In the genomic region with DNA sequence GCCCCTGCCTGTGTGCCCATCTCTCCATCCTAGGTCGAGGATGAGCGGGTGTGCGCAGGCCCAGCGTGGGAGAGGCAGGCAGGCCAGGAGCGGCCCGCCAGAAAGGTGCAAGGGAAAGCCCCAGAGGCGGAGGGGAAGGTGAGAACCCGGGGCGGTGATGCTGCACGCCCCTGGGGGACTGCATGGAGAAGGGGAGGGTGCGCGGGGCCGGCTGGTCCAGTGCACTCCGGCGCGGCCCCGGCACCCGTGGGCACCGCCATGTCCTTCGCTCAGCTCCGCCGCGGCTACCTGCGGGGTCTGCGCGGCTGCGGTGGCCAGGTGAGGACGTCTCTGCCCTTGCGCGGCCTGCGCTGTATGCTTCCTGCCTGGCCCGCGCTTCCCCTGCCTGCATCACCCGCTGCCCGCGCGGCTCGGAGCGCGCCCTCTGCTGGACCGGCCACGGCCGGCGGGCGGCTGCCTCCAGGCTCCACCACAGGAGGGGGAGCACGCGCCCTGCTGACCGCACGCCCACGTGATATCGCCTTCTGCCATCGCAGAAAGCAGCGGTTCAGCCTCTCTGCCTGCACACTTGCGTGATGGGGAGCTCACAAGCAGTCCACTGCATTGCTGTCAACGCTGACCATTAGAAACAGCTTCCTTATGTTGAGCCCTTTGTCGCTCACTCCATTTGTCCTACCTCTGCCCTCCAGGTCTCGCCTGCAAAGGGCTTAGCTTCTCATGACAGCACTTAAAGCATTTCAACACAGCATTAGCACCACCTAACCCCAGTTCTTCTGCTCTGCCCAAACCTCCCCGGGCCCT, we compare ENCODE assay signal across 1 cellular context.
A peak's percentile ranks its signal among the peaks of the same experiment; 100 is the strongest.
TF ChIP-seq lines count a peak whose summit lies in the region.

No MANE protein-coding gene starts in this region.

TF ChIP-seq in GM12878, 131 proteins besides CTCF, POLR2A, EP300 and RAD21 (continued from another document and continues in another):
- TF ChIP-seq, protein P1, sequence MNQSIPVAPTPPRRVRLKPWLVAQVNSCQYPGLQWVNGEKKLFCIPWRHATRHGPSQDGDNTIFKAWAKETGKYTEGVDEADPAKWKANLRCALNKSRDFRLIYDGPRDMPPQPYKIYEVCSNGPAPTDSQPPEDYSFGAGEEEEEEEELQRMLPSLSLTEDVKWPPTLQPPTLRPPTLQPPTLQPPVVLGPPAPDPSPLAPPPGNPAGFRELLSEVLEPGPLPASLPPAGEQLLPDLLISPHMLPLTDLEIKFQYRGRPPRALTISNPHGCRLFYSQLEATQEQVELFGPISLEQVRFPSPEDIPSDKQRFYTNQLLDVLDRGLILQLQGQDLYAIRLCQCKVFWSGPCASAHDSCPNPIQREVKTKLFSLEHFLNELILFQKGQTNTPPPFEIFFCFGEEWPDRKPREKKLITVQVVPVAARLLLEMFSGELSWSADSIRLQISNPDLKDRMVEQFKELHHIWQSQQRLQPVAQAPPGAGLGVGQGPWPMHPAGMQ (IDR thresholded peaks at IDR 0.05; ENCODE audit: borderline replicate concordance), result no peak
- no peak for TF ChIP-seq RCOR1 (conservative IDR thresholded peaks at IDR 0.05; ENCODE audit: low read depth, low read length)
- TF ChIP-seq ZNF207 (IDR thresholded peaks at IDR 0.05; ENCODE audit: borderline replicate concordance), result no peak
- TF ChIP-seq, protein P2, sequence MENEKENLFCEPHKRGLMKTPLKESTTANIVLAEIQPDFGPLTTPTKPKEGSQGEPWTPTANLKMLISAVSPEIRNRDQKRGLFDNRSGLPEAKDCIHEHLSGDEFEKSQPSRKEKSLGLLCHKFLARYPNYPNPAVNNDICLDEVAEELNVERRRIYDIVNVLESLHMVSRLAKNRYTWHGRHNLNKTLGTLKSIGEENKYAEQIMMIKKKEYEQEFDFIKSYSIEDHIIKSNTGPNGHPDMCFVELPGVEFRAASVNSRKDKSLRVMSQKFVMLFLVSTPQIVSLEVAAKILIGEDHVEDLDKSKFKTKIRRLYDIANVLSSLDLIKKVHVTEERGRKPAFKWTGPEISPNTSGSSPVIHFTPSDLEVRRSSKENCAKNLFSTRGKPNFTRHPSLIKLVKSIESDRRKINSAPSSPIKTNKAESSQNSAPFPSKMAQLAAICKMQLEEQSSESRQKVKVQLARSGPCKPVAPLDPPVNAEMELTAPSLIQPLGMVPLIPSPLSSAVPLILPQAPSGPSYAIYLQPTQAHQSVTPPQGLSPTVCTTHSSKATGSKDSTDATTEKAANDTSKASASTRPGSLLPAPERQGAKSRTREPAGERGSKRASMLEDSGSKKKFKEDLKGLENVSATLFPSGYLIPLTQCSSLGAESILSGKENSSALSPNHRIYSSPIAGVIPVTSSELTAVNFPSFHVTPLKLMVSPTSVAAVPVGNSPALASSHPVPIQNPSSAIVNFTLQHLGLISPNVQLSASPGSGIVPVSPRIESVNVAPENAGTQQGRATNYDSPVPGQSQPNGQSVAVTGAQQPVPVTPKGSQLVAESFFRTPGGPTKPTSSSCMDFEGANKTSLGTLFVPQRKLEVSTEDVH (IDR thresholded peaks at IDR 0.05; ENCODE audit: low read depth, partially characterized antibody), result no peak
- TF ChIP-seq FOXK2 (IDR thresholded peaks at IDR 0.05), result no peak
- no peak for TF ChIP-seq RBBP5 (conservative IDR thresholded peaks at IDR 0.05)
- TF ChIP-seq ZBTB33 (IDR thresholded peaks at IDR 0.05), result no peak; the same call in 1 of the 2 replicates
- TF ChIP-seq NR2F1 (conservative IDR thresholded peaks at IDR 0.05), result peak; percentile 50; the same call in 1 of the 2 replicates
- TF ChIP-seq HDAC6 (IDR thresholded peaks at IDR 0.05; ENCODE audit: unreplicated experiment), result no peak
- TF ChIP-seq, protein P3, sequence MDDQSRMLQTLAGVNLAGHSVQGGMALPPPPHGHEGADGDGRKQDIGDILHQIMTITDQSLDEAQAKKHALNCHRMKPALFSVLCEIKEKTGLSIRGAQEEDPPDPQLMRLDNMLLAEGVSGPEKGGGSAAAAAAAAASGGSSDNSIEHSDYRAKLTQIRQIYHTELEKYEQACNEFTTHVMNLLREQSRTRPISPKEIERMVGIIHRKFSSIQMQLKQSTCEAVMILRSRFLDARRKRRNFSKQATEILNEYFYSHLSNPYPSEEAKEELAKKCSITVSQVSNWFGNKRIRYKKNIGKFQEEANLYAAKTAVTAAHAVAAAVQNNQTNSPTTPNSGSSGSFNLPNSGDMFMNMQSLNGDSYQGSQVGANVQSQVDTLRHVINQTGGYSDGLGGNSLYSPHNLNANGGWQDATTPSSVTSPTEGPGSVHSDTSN (IDR thresholded peaks at IDR 0.05; ENCODE audit: insufficient replicate concordance, low read depth, low read length), result no peak
- TF ChIP-seq ZNF24 (IDR thresholded peaks at IDR 0.05), result no peak
- TF ChIP-seq WRNIP1 (IDR thresholded peaks at IDR 0.05; ENCODE audit: borderline replicate concordance, low read depth, low read length), result no peak
- TF ChIP-seq IKZF1 (conservative IDR thresholded peaks at IDR 0.05), result peak; percentile 68
- TF ChIP-seq, protein P4, sequence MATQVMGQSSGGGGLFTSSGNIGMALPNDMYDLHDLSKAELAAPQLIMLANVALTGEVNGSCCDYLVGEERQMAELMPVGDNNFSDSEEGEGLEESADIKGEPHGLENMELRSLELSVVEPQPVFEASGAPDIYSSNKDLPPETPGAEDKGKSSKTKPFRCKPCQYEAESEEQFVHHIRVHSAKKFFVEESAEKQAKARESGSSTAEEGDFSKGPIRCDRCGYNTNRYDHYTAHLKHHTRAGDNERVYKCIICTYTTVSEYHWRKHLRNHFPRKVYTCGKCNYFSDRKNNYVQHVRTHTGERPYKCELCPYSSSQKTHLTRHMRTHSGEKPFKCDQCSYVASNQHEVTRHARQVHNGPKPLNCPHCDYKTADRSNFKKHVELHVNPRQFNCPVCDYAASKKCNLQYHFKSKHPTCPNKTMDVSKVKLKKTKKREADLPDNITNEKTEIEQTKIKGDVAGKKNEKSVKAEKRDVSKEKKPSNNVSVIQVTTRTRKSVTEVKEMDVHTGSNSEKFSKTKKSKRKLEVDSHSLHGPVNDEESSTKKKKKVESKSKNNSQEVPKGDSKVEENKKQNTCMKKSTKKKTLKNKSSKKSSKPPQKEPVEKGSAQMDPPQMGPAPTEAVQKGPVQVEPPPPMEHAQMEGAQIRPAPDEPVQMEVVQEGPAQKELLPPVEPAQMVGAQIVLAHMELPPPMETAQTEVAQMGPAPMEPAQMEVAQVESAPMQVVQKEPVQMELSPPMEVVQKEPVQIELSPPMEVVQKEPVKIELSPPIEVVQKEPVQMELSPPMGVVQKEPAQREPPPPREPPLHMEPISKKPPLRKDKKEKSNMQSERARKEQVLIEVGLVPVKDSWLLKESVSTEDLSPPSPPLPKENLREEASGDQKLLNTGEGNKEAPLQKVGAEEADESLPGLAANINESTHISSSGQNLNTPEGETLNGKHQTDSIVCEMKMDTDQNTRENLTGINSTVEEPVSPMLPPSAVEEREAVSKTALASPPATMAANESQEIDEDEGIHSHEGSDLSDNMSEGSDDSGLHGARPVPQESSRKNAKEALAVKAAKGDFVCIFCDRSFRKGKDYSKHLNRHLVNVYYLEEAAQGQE (IDR thresholded peaks at IDR 0.05; ENCODE audit: low read depth, low read length), result no peak
- TF ChIP-seq KAT2A (conservative IDR thresholded peaks at IDR 0.05; ENCODE audit: control insufficient read depth, low read depth, low read length), result no peak
- TF ChIP-seq TBL1XR1 (IDR thresholded peaks at IDR 0.05; ENCODE audit: low read depth, low read length), result no peak
- TF ChIP-seq, protein P5, sequence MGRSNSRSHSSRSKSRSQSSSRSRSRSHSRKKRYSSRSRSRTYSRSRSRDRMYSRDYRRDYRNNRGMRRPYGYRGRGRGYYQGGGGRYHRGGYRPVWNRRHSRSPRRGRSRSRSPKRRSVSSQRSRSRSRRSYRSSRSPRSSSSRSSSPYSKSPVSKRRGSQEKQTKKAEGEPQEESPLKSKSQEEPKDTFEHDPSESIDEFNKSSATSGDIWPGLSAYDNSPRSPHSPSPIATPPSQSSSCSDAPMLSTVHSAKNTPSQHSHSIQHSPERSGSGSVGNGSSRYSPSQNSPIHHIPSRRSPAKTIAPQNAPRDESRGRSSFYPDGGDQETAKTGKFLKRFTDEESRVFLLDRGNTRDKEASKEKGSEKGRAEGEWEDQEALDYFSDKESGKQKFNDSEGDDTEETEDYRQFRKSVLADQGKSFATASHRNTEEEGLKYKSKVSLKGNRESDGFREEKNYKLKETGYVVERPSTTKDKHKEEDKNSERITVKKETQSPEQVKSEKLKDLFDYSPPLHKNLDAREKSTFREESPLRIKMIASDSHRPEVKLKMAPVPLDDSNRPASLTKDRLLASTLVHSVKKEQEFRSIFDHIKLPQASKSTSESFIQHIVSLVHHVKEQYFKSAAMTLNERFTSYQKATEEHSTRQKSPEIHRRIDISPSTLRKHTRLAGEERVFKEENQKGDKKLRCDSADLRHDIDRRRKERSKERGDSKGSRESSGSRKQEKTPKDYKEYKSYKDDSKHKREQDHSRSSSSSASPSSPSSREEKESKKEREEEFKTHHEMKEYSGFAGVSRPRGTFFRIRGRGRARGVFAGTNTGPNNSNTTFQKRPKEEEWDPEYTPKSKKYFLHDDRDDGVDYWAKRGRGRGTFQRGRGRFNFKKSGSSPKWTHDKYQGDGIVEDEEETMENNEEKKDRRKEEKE (IDR thresholded peaks at IDR 0.05), result no peak
- TF ChIP-seq USF2 (IDR thresholded peaks at IDR 0.05; ENCODE audit: borderline replicate concordance, low read depth, low read length), result peak; percentile 72
- no peak for TF ChIP-seq NR2C2 (IDR thresholded peaks at IDR 0.05; ENCODE audit: borderline replicate concordance, control insufficient read depth, insufficient read length, low read depth)
- TF ChIP-seq SREBF1 (IDR thresholded peaks at IDR 0.05; ENCODE audit: low read length), result no peak
- 0 out of 2 replicates have a peak, but pooled peaks have one; percentile 54 for TF ChIP-seq TCF3 (IDR thresholded peaks at IDR 0.05; ENCODE audit: borderline replicate concordance, insufficient read depth, low read depth, low read length)
- TF ChIP-seq NR2C1 (IDR thresholded peaks at IDR 0.05), result no peak
- no peak for TF ChIP-seq PML (IDR thresholded peaks at IDR 0.05; ENCODE audit: low read length)
- no peak for TF ChIP-seq JUND (IDR thresholded peaks at IDR 0.05; ENCODE audit: low read depth, low read length)
- no peak for TF ChIP-seq FOS (IDR thresholded peaks at IDR 0.05; ENCODE audit: borderline replicate concordance, extremely low read depth, insufficient read length)
- no peak for TF ChIP-seq CBX5 (IDR thresholded peaks at IDR 0.05; ENCODE audit: low read depth)
- no peak for TF ChIP-seq YBX1 (IDR thresholded peaks at IDR 0.05)
- no peak for TF ChIP-seq SMAD5 (IDR thresholded peaks at IDR 0.05; ENCODE audit: low read depth)
- TF ChIP-seq IRF4 (IDR thresholded peaks at IDR 0.05; ENCODE audit: low read depth, low read length), result no peak
- no peak for TF ChIP-seq KDM1A (IDR thresholded peaks at IDR 0.05; ENCODE audit: borderline replicate concordance)
- no peak for TF ChIP-seq ELK1 (IDR thresholded peaks at IDR 0.05; ENCODE audit: low read depth, low read length)
- peak; percentile 71; the same call in 1 of the 2 replicates for TF ChIP-seq RB1 (IDR thresholded peaks at IDR 0.05; ENCODE audit: borderline replicate concordance)
- no peak for TF ChIP-seq SUPT20H (IDR thresholded peaks at IDR 0.05; ENCODE audit: borderline replicate concordance, control insufficient read depth, low read depth, low read length)
- peak in 1 of 2 experiments; percentile 44; a peak in 1 of 3 replicates for TF ChIP-seq EGR1 (IDR thresholded peaks at IDR 0.05; ENCODE audit: borderline replicate concordance in 1 of 2, low read depth in 2 of 2, low read length in 2 of 2)
- TF ChIP-seq, protein P6, sequence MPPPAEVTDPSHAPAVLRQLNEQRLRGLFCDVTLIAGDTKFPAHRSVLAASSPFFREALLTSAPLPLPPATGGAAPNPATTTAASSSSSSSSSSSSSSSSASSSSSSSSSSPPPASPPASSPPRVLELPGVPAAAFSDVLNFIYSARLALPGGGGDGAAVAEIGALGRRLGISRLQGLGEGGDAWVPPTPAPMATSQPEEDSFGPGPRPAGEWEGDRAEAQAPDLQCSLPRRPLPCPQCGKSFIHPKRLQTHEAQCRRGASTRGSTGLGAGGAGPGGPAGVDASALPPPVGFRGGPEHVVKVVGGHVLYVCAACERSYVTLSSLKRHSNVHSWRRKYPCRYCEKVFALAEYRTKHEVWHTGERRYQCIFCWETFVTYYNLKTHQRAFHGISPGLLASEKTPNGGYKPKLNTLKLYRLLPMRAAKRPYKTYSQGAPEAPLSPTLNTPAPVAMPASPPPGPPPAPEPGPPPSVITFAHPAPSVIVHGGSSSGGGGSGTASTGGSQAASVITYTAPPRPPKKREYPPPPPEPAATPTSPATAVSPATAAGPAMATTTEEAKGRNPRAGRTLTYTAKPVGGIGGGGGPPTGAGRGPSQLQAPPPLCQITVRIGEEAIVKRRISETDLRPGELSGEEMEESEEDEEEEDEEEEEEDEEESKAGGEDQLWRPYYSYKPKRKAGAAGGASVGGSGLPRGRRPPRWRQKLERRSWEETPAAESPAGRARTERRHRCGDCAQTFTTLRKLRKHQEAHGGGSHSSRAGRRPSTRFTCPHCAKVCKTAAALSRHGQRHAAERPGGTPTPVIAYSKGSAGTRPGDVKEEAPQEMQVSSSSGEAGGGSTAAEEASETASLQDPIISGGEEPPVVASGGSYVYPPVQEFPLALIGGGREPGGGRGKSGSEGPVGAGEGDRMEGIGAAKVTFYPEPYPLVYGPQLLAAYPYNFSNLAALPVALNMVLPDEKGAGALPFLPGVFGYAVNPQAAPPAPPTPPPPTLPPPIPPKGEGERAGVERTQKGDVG (CRISPR knock-in tag; IDR thresholded peaks at IDR 0.05), result no peak
